ENCODE assay signal across 1 cellular context in the genomic region with DNA sequence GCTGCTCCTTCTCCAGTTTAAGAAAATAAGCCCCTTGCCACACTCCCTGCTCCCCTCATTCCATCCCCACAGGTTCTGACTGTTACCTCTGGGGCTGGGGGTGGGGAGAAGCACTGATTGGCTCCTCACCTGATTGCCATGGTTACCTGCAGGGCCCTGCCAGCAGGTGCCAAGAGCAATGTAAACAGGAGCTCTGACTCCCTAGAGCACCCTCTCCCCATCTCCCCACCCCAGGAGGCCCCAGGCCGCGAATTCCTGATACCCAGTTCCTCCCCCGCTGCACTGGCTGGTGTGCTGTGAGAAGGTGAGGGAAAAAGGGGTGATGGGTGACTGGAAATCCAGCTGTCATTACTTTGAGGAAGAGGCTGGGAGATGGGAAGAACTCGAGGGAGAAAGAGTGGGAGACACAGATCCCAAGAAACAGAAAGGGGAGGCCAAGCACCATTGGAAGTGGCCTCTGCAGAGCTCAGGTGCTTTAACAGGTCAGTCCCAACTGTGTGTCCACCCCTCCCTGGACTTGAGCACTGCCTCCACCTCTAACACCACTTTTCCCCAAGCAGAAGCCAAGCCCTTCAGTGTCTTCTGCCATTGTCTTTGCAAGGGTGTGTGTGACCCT.
A peak's percentile ranks its signal among the peaks of the same experiment; 100 is the strongest.
TF ChIP-seq lines count a peak whose summit lies in the region.

No MANE protein-coding gene starts in this region.

TF ChIP-seq in HepG2, 621 proteins besides CTCF, POLR2A, EP300 and RAD21 (continues in another document):
- TF ChIP-seq ZNF572 (CRISPR knock-in tag; IDR thresholded peaks at IDR 0.05) = 0 out of 2 replicates have a peak, but pooled peaks have one; percentile 59
- TF ChIP-seq ZFP36 (IDR thresholded peaks at IDR 0.05; ENCODE audit: borderline replicate concordance, low read depth, low read length, partially characterized antibody) = no peak
- TF ChIP-seq ERF (CRISPR knock-in tag; IDR thresholded peaks at IDR 0.05) = no peak
- no peak for TF ChIP-seq ZMYM4 (CRISPR knock-in tag; IDR thresholded peaks at IDR 0.05)
- no peak for TF ChIP-seq NFKBIZ (CRISPR knock-in tag; IDR thresholded peaks at IDR 0.05)
- TF ChIP-seq TBL1XR1 (IDR thresholded peaks at IDR 0.05; ENCODE audit: borderline replicate concordance, low read length, partially characterized antibody) = no peak
- TF ChIP-seq GZF1 (CRISPR knock-in tag; IDR thresholded peaks at IDR 0.05) = no peak
- no peak for TF ChIP-seq ZFP90 (CRISPR knock-in tag; IDR thresholded peaks at IDR 0.05; ENCODE audit: borderline replicate concordance)
- no peak for TF ChIP-seq ZNF337 (CRISPR knock-in tag; IDR thresholded peaks at IDR 0.05; ENCODE audit: borderline replicate concordance, low read depth)
- TF ChIP-seq NFE2L2 (IDR thresholded peaks at IDR 0.05; ENCODE audit: low read length) = no peak
- TF ChIP-seq JUND (CRISPR knock-in tag; IDR thresholded peaks at IDR 0.05) = no peak
- TF ChIP-seq, protein P1, sequence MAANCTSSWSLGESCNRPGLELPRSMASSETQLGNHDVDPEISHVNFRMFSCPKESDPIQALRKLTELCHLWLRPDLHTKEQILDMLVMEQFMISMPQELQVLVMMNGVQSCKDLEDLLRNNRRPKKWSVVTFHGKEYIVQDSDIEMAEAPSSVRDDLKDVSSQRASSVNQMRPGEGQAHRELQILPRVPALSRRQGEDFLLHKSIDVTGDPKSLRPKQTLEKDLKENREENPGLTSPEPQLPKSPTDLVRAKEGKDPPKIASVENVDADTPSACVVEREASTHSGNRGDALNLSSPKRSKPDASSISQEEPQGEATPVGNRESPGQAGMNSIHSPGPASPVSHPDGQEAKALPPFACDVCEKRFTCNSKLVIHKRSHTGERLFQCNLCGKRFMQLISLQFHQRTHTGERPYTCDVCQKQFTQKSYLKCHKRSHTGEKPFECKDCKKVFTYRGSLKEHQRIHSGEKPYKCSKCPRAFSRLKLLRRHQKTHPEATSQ (CRISPR knock-in tag; IDR thresholded peaks at IDR 0.05; ENCODE audit: borderline replicate concordance) = no peak
- TF ChIP-seq ZNF883 (CRISPR knock-in tag; IDR thresholded peaks at IDR 0.05; ENCODE audit: not compliant biosample characterization) = no peak
- no peak for TF ChIP-seq ZNF781 (CRISPR knock-in tag; IDR thresholded peaks at IDR 0.05; ENCODE audit: borderline replicate concordance, not compliant biosample characterization)
- TF ChIP-seq, protein P2, sequence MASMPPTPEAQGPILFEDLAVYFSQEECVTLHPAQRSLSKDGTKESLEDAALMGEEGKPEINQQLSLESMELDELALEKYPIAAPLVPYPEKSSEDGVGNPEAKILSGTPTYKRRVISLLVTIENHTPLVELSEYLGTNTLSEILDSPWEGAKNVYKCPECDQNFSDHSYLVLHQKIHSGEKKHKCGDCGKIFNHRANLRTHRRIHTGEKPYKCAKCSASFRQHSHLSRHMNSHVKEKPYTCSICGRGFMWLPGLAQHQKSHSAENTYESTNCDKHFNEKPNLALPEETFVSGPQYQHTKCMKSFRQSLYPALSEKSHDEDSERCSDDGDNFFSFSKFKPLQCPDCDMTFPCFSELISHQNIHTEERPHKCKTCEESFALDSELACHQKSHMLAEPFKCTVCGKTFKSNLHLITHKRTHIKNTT (CRISPR knock-in tag; IDR thresholded peaks at IDR 0.05) = no peak
- no peak for TF ChIP-seq ZNF75D (CRISPR knock-in tag; IDR thresholded peaks at IDR 0.05; ENCODE audit: borderline replicate concordance)
- TF ChIP-seq FOXA1 (IDR thresholded peaks at IDR 0.05) = no peak
- TF ChIP-seq FOXA1 (CRISPR knock-in tag; IDR thresholded peaks at IDR 0.05) = peak; percentile 51
- no peak for TF ChIP-seq EEA1 (CRISPR knock-in tag; IDR thresholded peaks at IDR 0.05; ENCODE audit: borderline replicate concordance)
- no peak for TF ChIP-seq SOX6 (IDR thresholded peaks at IDR 0.05)
- TF ChIP-seq SOX6 (CRISPR knock-in tag; IDR thresholded peaks at IDR 0.05) = no peak
- TF ChIP-seq SMARCC2 (IDR thresholded peaks at IDR 0.05) = no peak
- no peak for TF ChIP-seq TAF15 (IDR thresholded peaks at IDR 0.05; ENCODE audit: low read depth, low read length, poor library complexity, severe bottlenecking)
- TF ChIP-seq, protein P3, sequence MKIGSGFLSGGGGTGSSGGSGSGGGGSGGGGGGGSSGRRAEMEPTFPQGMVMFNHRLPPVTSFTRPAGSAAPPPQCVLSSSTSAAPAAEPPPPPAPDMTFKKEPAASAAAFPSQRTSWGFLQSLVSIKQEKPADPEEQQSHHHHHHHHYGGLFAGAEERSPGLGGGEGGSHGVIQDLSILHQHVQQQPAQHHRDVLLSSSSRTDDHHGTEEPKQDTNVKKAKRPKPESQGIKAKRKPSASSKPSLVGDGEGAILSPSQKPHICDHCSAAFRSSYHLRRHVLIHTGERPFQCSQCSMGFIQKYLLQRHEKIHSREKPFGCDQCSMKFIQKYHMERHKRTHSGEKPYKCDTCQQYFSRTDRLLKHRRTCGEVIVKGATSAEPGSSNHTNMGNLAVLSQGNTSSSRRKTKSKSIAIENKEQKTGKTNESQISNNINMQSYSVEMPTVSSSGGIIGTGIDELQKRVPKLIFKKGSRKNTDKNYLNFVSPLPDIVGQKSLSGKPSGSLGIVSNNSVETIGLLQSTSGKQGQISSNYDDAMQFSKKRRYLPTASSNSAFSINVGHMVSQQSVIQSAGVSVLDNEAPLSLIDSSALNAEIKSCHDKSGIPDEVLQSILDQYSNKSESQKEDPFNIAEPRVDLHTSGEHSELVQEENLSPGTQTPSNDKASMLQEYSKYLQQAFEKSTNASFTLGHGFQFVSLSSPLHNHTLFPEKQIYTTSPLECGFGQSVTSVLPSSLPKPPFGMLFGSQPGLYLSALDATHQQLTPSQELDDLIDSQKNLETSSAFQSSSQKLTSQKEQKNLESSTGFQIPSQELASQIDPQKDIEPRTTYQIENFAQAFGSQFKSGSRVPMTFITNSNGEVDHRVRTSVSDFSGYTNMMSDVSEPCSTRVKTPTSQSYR (CRISPR knock-in tag; IDR thresholded peaks at IDR 0.05; ENCODE audit: borderline replicate concordance) = 0 out of 2 replicates have a peak, but pooled peaks have one; percentile 17
- TF ChIP-seq, protein P4, sequence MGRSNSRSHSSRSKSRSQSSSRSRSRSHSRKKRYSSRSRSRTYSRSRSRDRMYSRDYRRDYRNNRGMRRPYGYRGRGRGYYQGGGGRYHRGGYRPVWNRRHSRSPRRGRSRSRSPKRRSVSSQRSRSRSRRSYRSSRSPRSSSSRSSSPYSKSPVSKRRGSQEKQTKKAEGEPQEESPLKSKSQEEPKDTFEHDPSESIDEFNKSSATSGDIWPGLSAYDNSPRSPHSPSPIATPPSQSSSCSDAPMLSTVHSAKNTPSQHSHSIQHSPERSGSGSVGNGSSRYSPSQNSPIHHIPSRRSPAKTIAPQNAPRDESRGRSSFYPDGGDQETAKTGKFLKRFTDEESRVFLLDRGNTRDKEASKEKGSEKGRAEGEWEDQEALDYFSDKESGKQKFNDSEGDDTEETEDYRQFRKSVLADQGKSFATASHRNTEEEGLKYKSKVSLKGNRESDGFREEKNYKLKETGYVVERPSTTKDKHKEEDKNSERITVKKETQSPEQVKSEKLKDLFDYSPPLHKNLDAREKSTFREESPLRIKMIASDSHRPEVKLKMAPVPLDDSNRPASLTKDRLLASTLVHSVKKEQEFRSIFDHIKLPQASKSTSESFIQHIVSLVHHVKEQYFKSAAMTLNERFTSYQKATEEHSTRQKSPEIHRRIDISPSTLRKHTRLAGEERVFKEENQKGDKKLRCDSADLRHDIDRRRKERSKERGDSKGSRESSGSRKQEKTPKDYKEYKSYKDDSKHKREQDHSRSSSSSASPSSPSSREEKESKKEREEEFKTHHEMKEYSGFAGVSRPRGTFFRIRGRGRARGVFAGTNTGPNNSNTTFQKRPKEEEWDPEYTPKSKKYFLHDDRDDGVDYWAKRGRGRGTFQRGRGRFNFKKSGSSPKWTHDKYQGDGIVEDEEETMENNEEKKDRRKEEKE (IDR thresholded peaks at IDR 0.05) = no peak
- no peak for TF ChIP-seq ZNF225 (CRISPR knock-in tag; IDR thresholded peaks at IDR 0.05)
- TF ChIP-seq YY1 (IDR thresholded peaks at IDR 0.05; ENCODE audit: insufficient read depth, insufficient replicate concordance, low read depth, low read length) = no peak
- TF ChIP-seq, protein P5, sequence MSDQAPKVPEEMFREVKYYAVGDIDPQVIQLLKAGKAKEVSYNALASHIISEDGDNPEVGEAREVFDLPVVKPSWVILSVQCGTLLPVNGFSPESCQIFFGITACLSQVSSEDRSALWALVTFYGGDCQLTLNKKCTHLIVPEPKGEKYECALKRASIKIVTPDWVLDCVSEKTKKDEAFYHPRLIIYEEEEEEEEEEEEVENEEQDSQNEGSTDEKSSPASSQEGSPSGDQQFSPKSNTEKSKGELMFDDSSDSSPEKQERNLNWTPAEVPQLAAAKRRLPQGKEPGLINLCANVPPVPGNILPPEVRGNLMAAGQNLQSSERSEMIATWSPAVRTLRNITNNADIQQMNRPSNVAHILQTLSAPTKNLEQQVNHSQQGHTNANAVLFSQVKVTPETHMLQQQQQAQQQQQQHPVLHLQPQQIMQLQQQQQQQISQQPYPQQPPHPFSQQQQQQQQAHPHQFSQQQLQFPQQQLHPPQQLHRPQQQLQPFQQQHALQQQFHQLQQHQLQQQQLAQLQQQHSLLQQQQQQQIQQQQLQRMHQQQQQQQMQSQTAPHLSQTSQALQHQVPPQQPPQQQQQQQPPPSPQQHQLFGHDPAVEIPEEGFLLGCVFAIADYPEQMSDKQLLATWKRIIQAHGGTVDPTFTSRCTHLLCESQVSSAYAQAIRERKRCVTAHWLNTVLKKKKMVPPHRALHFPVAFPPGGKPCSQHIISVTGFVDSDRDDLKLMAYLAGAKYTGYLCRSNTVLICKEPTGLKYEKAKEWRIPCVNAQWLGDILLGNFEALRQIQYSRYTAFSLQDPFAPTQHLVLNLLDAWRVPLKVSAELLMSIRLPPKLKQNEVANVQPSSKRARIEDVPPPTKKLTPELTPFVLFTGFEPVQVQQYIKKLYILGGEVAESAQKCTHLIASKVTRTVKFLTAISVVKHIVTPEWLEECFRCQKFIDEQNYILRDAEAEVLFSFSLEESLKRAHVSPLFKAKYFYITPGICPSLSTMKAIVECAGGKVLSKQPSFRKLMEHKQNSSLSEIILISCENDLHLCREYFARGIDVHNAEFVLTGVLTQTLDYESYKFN (CRISPR knock-in tag; conservative IDR thresholded peaks at IDR 0.05) = no peak
- no peak for TF ChIP-seq YEATS2 (CRISPR knock-in tag; IDR thresholded peaks at IDR 0.05; ENCODE audit: borderline replicate concordance)
- no peak for TF ChIP-seq BRD4 (CRISPR knock-in tag; IDR thresholded peaks at IDR 0.05)
- TF ChIP-seq, protein P6, sequence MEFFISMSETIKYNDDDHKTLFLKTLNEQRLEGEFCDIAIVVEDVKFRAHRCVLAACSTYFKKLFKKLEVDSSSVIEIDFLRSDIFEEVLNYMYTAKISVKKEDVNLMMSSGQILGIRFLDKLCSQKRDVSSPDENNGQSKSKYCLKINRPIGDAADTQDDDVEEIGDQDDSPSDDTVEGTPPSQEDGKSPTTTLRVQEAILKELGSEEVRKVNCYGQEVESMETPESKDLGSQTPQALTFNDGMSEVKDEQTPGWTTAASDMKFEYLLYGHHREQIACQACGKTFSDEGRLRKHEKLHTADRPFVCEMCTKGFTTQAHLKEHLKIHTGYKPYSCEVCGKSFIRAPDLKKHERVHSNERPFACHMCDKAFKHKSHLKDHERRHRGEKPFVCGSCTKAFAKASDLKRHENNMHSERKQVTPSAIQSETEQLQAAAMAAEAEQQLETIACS (CRISPR knock-in tag; IDR thresholded peaks at IDR 0.05) = no peak
- no peak for TF ChIP-seq ZNF484 (CRISPR knock-in tag; IDR thresholded peaks at IDR 0.05; ENCODE audit: borderline replicate concordance, low read depth)
- 0 out of 2 replicates have a peak, but pooled peaks have one; percentile 25 for TF ChIP-seq POLR2G (IDR thresholded peaks at IDR 0.05; ENCODE audit: low read depth, low read length)
- no peak for TF ChIP-seq TAF1 (CRISPR knock-in tag; IDR thresholded peaks at IDR 0.05)
- TF ChIP-seq SNAI1 (CRISPR knock-in tag; IDR thresholded peaks at IDR 0.05; ENCODE audit: borderline replicate concordance) = no peak
- TF ChIP-seq ZNF766 (CRISPR knock-in tag; IDR thresholded peaks at IDR 0.05; ENCODE audit: borderline replicate concordance) = no peak
- TF ChIP-seq, protein P7, sequence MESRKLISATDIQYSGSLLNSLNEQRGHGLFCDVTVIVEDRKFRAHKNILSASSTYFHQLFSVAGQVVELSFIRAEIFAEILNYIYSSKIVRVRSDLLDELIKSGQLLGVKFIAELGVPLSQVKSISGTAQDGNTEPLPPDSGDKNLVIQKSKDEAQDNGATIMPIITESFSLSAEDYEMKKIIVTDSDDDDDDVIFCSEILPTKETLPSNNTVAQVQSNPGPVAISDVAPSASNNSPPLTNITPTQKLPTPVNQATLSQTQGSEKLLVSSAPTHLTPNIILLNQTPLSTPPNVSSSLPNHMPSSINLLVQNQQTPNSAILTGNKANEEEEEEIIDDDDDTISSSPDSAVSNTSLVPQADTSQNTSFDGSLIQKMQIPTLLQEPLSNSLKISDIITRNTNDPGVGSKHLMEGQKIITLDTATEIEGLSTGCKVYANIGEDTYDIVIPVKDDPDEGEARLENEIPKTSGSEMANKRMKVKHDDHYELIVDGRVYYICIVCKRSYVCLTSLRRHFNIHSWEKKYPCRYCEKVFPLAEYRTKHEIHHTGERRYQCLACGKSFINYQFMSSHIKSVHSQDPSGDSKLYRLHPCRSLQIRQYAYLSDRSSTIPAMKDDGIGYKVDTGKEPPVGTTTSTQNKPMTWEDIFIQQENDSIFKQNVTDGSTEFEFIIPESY (CRISPR knock-in tag; IDR thresholded peaks at IDR 0.05) = peak; percentile 69; the same call in 1 of the 2 replicates
- TF ChIP-seq, protein P8, sequence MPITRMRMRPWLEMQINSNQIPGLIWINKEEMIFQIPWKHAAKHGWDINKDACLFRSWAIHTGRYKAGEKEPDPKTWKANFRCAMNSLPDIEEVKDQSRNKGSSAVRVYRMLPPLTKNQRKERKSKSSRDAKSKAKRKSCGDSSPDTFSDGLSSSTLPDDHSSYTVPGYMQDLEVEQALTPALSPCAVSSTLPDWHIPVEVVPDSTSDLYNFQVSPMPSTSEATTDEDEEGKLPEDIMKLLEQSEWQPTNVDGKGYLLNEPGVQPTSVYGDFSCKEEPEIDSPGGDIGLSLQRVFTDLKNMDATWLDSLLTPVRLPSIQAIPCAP (CRISPR knock-in tag; IDR thresholded peaks at IDR 0.05; ENCODE audit: low read depth) = no peak
- TF ChIP-seq ZFP62 (CRISPR knock-in tag; IDR thresholded peaks at IDR 0.05) = no peak
- TF ChIP-seq, protein P9, sequence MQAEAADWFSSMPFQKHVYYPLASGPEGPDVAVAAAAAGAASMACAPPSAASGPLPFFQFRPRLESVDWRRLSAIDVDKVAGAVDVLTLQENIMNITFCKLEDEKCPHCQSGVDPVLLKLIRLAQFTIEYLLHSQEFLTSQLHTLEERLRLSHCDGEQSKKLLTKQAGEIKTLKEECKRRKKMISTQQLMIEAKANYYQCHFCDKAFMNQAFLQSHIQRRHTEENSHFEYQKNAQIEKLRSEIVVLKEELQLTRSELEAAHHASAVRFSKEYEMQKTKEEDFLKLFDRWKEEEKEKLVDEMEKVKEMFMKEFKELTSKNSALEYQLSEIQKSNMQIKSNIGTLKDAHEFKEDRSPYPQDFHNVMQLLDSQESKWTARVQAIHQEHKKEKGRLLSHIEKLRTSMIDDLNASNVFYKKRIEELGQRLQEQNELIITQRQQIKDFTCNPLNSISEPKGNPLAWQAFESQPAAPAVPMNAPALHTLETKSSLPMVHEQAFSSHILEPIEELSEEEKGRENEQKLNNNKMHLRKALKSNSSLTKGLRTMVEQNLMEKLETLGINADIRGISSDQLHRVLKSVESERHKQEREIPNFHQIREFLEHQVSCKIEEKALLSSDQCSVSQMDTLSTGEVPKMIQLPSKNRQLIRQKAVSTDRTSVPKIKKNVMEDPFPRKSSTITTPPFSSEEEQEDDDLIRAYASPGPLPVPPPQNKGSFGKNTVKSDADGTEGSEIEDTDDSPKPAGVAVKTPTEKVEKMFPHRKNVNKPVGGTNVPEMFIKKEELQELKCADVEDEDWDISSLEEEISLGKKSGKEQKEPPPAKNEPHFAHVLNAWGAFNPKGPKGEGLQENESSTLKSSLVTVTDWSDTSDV (CRISPR knock-in tag; IDR thresholded peaks at IDR 0.05) = no peak
